ENCODE assay signal across 1 cellular context in the genomic region with DNA sequence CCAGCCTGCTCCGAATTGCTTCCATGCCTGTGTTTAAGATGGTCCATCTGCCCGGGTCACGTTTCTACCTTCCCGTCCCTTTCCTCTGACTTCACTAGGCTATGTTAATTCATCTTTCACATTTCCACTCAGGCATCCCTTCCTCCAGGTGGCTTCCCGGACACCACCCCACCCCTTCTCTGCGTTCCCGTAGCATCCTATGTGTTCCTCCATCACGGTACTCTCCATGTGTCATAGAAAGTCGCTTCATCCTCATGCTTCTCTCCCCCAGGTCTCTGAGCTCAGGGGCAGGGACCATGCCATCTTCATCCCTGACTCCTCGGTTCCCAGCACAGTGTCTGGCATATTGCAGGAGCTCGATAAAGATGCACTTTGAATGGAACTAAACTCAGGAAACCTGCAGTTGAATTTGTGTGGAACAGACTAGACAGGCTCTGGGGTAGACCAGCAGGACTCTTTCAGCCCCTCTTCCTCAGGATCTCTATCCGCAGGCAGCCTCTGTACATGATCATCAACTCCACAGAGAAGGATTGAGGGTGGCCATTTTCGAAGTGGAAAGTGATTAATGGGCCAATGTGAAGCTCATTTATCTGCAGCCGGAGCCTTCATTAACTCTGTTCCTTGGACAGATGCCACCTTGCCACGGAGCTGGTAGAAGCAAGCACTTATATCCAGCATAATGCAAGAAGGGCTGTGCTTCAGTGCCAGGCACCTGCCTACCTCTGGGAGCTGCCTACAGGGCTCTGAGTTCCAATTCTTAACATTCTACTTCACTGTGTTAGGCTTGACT.
A peak's percentile ranks its signal among the peaks of the same experiment; 100 is the strongest.
TF ChIP-seq lines count a peak whose summit lies in the region.

No MANE protein-coding gene starts in this region.

TF ChIP-seq in K562, 482 proteins besides CTCF, POLR2A, EP300 and RAD21:
- TF ChIP-seq TBL1XR1 (IDR thresholded peaks at IDR 0.05; ENCODE audit: low read length in 2 of 2) (0 out of 4 replicates have a peak, but pooled peaks of 1 of the 2 experiments have one; percentile 23), ZNF121 (CRISPR knock-in tag; conservative IDR thresholded peaks at IDR 0.05) (no peak), SMARCA5 (IDR thresholded peaks at IDR 0.05) (peak; percentile 40; the same call in 1 of the 2 replicates), KDM1A (IDR thresholded peaks at IDR 0.05) (0 out of 4 replicates have a peak, but pooled peaks have one; percentile 8 to 44), ZNF583 (CRISPR knock-in tag; IDR thresholded peaks at IDR 0.05) (0 out of 2 replicates have a peak, but pooled peaks have one; percentile 3), NR4A1 (CRISPR knock-in tag; IDR thresholded peaks at IDR 0.05) (no peak), NR4A1 (tag; IDR thresholded peaks at IDR 0.05) (0 out of 2 replicates have a peak, but pooled peaks have one; percentile 1), PRMT5 (CRISPR knock-in tag; IDR thresholded peaks at IDR 0.05) (no peak), PTTG1 (tag; IDR thresholded peaks at IDR 0.05; ENCODE audit: low read depth) (no peak), EHMT2 (IDR thresholded peaks at IDR 0.05) (0 out of 2 replicates have a peak, but pooled peaks have one; percentile 12)
